ENCODE assay signal across 9 cellular contexts in the genomic region with DNA sequence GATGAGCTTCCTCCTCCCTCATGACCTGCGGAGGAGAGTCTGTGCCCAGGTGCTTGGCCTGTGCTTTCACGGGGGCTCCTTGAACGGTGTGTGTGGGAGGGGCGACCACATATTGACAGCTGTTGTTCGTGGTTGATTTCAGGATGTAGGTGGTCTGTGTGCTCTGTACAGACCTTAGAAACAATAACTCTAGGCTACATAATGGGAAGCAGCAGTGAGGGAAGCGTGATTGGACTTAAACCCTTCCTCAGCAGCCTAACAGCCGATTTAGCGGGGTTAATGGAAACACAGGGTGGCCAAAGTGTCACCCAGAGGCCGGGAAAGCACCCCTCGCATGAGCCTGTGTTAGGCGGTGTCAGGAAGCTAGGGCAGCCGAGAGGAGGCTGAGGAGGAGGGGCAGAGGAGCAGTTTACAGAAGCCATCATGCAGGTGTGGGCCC. TPM values are rescaled to one million over a fixed set of nuclear protein-coding genes. Genes with fewer than 3 reads are reported as not detected.
DNase-seq lines count a peak whose midpoint lies in the region; ATAC-seq lines count a peak whose summit lies in the region.
"Had no signal": no experiment of that assay in that cellular context is flagged by ENCODE, and none has a peak within 500 bp of the region (broad histone marks: within the 10 kb centered on the region; RNA-seq: fewer than 3 reads in every experiment).

No MANE protein-coding gene starts in this region.

- intact Hi-C loops in left cardiac atrium (cut with DNase I), result no loop called here

- peaks cover 13% of the 10 kb centered on the region for H3K36me3 Mint-ChIP-seq in activated T-cell treated with anti-CD3 and anti-CD28 coated beads, Interleukin-2, amount 50 U/mL, for 4 hours (ENCODE audit: insufficient read depth)

- peak overlapping the region; percentile 36 for H3K4me3 Mint-ChIP-seq in activated T-cell treated with anti-CD3 and anti-CD28 coated beads, Interleukin-2, amount 50 U/mL, for 4 hours

- DNase-seq in activated T-cell treated with anti-CD3 and anti-CD28 coated beads, Interleukin-2, amount 50 U/mL, for 4 hours, result peak; percentile 6
- peak; percentile 19 for DNase-seq in stimulated activated CD8-positive, alpha-beta memory T cell treated with anti-CD3 and anti-CD28 coated beads, Interleukin-12 subunit alpha, Interleukin-12 subunit beta, amount 100 ng/mL, for 1 hour (ENCODE audit: low read depth)
- DNase-seq in hypothalamus (lab: John Stamatoyannopoulos, UW), result no peak
- no peak for DNase-seq in left cardiac atrium
- no peak for DNase-seq in DMS79 treated with DMSO at 0.1 percent for 48 hours (lab: John Stamatoyannopoulos, UW)
- DNase-seq in hepatic stellate cell (ENCODE audit: low spot score), result no peak

- peak; percentile 72 for ATAC-seq in GM19452 (IDR thresholded peaks at IDR 0.05; ENCODE audit: unreplicated experiment)
- ATAC-seq in HG03342 (IDR thresholded peaks at IDR 0.05; ENCODE audit: unreplicated experiment), result peak; percentile 68
- peak; percentile 66 to 70 for ATAC-seq in activated T-cell treated with anti-CD3 and anti-CD28 coated beads, Interleukin-2, amount 50 U/mL, for 4 hours
- no peak for ATAC-seq in left cardiac atrium
- ATAC-seq: Panc1 had no signal

- no peaks in the 10 kb centered on the region for H3K9me3 Mint-ChIP-seq in activated T-cell treated with anti-CD3 and anti-CD28 coated beads, Interleukin-2, amount 50 U/mL, for 4 hours

- no peaks in the 10 kb centered on the region for H3K27me3 Mint-ChIP-seq in activated T-cell treated with anti-CD3 and anti-CD28 coated beads, Interleukin-2, amount 50 U/mL, for 4 hours (ENCODE audit: low read depth)

- H3K4me1 Mint-ChIP-seq in activated T-cell treated with anti-CD3 and anti-CD28 coated beads, Interleukin-2, amount 50 U/mL, for 4 hours (ENCODE audit: low read depth), result peaks cover 26% of the 10 kb centered on the region

RNA-seq across cellular contexts. Expression of gene TBCE, which starts 56.0 kb away (rescaled TPM):
- 10 to 100 TPM; 20.4 to 24.7 (median 23.9) TPM for total RNA-seq in activated T-cell treated with anti-CD3 and anti-CD28 coated beads, Interleukin-2, amount 50 U/mL, for 4 hours
- total RNA-seq in left cardiac atrium, result 10 to 100 TPM; 10.8 to 13.6 TPM

Comparison
In these comparisons a context has a peak if more than half of its experiments do, and no peak if none do; other contexts are left out.
1. ATAC-seq: peak in GM19452 (single experiment), HG03342 (single experiment) and activated T-cell treated with anti-CD3 and anti-CD28 coated beads, Interleukin-2, amount 50 U/mL, for 4 hours (2 of 2); none in left cardiac atrium (0 of 2).
2. DNase-seq: peak in activated T-cell treated with anti-CD3 and anti-CD28 coated beads, Interleukin-2, amount 50 U/mL, for 4 hours (single experiment) and stimulated activated CD8-positive, alpha-beta memory T cell treated with anti-CD3 and anti-CD28 coated beads, Interleukin-12 subunit alpha, Interleukin-12 subunit beta, amount 100 ng/mL, for 1 hour (single experiment); none in hypothalamus (0 of 51), left cardiac atrium (single experiment), DMS79 treated with DMSO at 0.1 percent for 48 hours (single experiment) and hepatic stellate cell (single experiment).